ENCODE assay signal across 23 cellular contexts in the genomic region with DNA sequence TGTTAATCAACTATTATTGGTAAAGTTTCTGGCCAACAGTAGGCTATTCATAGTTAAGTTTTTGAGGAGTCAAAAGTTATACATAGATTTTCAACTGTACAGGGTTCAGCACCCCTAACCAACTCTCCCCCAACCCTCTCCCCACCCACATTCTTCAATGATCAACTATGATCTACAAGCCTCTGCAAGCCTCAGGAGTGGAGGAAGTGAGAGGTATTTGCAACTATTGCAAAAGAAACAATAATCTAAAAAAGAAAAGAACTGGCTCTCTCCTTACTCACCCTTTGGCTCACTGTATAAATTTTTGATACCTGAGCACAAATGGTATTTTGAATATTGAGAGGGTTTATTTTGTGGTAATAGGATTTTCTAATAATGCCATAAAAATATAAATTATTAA.
"Had no signal": no experiment of that assay in that cellular context is flagged by ENCODE, and none has a peak within 500 bp of the region (broad histone marks: within the 10 kb centered on the region; RNA-seq: fewer than 3 reads in every experiment).

No MANE protein-coding gene starts in this region.

- H3K4me1 ChIP-seq: gastroesophageal sphincter, heart left ventricle, left lung, neural progenitor cell, right atrium auricular region, stomach, vagina had no signal

- H3K4me3 ChIP-seq: coronary artery, gastroesophageal sphincter, heart left ventricle, hepatocyte, left lung, neural progenitor cell, right atrium auricular region, stomach, thyroid gland, vagina had no signal

- H3K4me2 ChIP-seq: hepatocyte, neural progenitor cell had no signal

- H3K9me3 ChIP-seq: gastroesophageal sphincter, heart left ventricle, left lung, right atrium auricular region, stomach, thyroid gland, vagina had no signal

- ATAC-seq: gastroesophageal sphincter; heart left ventricle; left cardiac atrium; left lung; naive thymus-derived CD4-positive, alpha-beta T cell; sciatic nerve; stimulated activated effector memory CD8-positive, alpha-beta T cell treated with anti-CD3 and anti-CD28 coated beads, Interleukin-12 subunit alpha, Interleukin-12 subunit beta, amount 100 ng/mL, for 72 hours had no signal

- H3K27ac ChIP-seq: coronary artery, gastroesophageal sphincter, heart left ventricle, hepatocyte, left lung, neural progenitor cell, parathyroid adenoma, right atrium auricular region, stomach, thyroid gland, vagina had no signal

- DNase-seq: dermis blood vessel endothelial cell; effector memory CD4-positive, alpha-beta T cell; heart left ventricle; left cardiac atrium; left lung; mesendoderm; midbrain; naive thymus-derived CD4-positive, alpha-beta T cell; stimulated activated CD4-positive, alpha-beta T cell treated with anti-CD3 and anti-CD28 coated beads, Interleukin-2, amount 100 ng/mL, for 24 hours; stimulated activated CD4-positive, alpha-beta T cell treated with anti-CD3 and anti-CD28 coated beads, Interleukin-4, amount 100 ng/mL, for 24 hours; stimulated activated naive CD4-positive, alpha-beta T cell treated with Interleukin-2 at 50 U/mL for 16 hours; stomach; thyroid gland; trophoblast cell had no signal

- H3K36me3 ChIP-seq: gastroesophageal sphincter, heart left ventricle, left lung, neural progenitor cell, right atrium auricular region, stomach, thyroid gland, vagina had no signal

- H3K27me3 ChIP-seq: gastroesophageal sphincter, heart left ventricle, hepatocyte, left lung, neural progenitor cell, right atrium auricular region, stomach, thyroid gland, vagina had no signal

- H3K9ac ChIP-seq: neural progenitor cell, parathyroid adenoma had no signal

- H2AFZ ChIP-seq: hepatocyte, neural progenitor cell, parathyroid adenoma had no signal

- H3K79me2 ChIP-seq: hepatocyte, parathyroid adenoma had no signal
